Comparison of ENCODE assay signal across 14 cellular contexts in the genomic region with DNA sequence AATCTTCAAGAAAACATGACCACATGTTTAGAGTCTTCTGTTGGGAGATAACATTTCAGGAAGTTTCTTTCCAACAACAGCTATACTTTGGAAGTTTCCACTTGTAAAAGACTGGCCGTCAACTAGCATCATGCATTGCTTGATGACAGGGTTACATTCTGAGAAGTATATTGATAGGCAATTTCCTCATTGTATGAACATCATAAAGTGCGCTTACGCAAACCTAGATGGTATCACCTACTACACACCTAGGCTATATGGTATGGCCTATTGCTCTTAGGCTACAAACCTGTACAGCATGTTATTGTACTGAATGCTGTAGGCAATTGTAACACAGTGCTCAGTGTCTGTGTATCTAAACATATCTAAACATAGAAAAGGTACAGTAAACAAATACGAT. TPM values are rescaled to one million over a fixed set of nuclear protein-coding genes. Genes with fewer than 3 reads are reported as not detected.
A peak's percentile ranks its signal among the peaks of the same experiment; 100 is the strongest.
DNase-seq lines count a peak whose midpoint lies in the region; ATAC-seq and TF ChIP-seq lines count a peak whose summit lies in the region.
"Had no signal": no experiment of that assay in that cellular context is flagged by ENCODE, and none has a peak within 500 bp of the region (broad histone marks: within the 10 kb centered on the region; RNA-seq: fewer than 3 reads in every experiment).

No MANE protein-coding gene starts in this region.

- H3K27me3 ChIP-seq in CD4-positive, alpha-beta T cell (ENCODE audit: control insufficient read depth, insufficient read depth, low read length), result no peaks in the 10 kb centered on the region

- no peak for ATAC-seq in CD4-positive, alpha-beta T cell (ENCODE audit: poor library complexity)
- peak; percentile 92 for ATAC-seq in left colon
- no peak for ATAC-seq in GM21576 (IDR thresholded peaks at IDR 0.05; ENCODE audit: unreplicated experiment)
- ATAC-seq: GM23338 had no signal

- no peaks in the 10 kb centered on the region for H3K36me3 Mint-ChIP-seq in activated T-cell treated with anti-CD3 and anti-CD28 coated beads, Interleukin-2, amount 50 U/mL, for 24 hours (ENCODE audit: low read depth)
- no peaks in the 10 kb centered on the region for H3K36me3 Mint-ChIP-seq in CD4-positive, alpha-beta T cell (ENCODE audit: low read depth)
- H3K36me3 Mint-ChIP-seq in activated CD4-positive, alpha-beta memory T cell treated with anti-CD3 and anti-CD28 coated beads for 36 hours, result no peaks in the 10 kb centered on the region
- H3K36me3 Mint-ChIP-seq: CD14-positive monocyte, IgD-negative memory B cell had no signal

- intact Hi-C loops in CD4-positive, alpha-beta T cell (cut with DNase I, micrococcal nuclease), result no loop called here
- intact Hi-C loops in activated CD4-positive, alpha-beta memory T cell treated with anti-CD3 and anti-CD28 coated beads for 36 hours (cut with micrococcal nuclease), result no loop called here
- intact Hi-C loops in left colon (cut with DNase I, micrococcal nuclease), result no loop called here

- POLR2A ChIA-PET in CD4-positive, alpha-beta T cell (lab: Charles Lee), result interaction anchor here (1.2 to 2.7 kb wide), 3 partner anchors 8 to 35 kb away, joined by 4 to 10 read pairs (median 7); no protein-coding TSS in a partner anchor
- POLR2A ChIA-PET in activated CD4-positive, alpha-beta memory T cell treated with anti-CD3 and anti-CD28 coated beads for 36 hours (lab: Charles Lee), result interaction anchor here (7.7 kb wide), 1 partner anchor 28 kb away, joined by 61 read pairs; no protein-coding TSS in a partner anchor

- peaks cover 93% of the 10 kb centered on the region for H3K4me1 Mint-ChIP-seq in activated T-cell treated with anti-CD3 and anti-CD28 coated beads, Interleukin-2, amount 50 U/mL, for 24 hours (ENCODE audit: low read depth)
- H3K4me1 Mint-ChIP-seq in CD4-positive, alpha-beta T cell (ENCODE audit: low read depth), result peaks cover 94% of the 10 kb centered on the region
- H3K4me1 Mint-ChIP-seq in activated CD4-positive, alpha-beta memory T cell treated with anti-CD3 and anti-CD28 coated beads for 36 hours (ENCODE audit: low read depth), result peaks cover 84% of the 10 kb centered on the region
- H3K4me1 Mint-ChIP-seq: CD14-positive monocyte, GM23338, IgD-negative memory B cell had no signal

- H3K4me3 Mint-ChIP-seq in activated T-cell treated with anti-CD3 and anti-CD28 coated beads, Interleukin-2, amount 50 U/mL, for 24 hours, result no peak overlapping the region
- H3K4me3 Mint-ChIP-seq in CD4-positive, alpha-beta T cell, result no peak overlapping the region
- no peak overlapping the region for H3K4me3 Mint-ChIP-seq in activated CD4-positive, alpha-beta memory T cell treated with anti-CD3 and anti-CD28 coated beads for 36 hours
- H3K4me3 Mint-ChIP-seq: CD14-positive monocyte, GM23338, IgD-negative memory B cell had no signal

- no peak overlapping the region for H3K27ac ChIP-seq in CD4-positive, alpha-beta T cell (ENCODE audit: low read depth, low read length)

- CTCF ChIA-PET in CD4-positive, alpha-beta T cell (lab: Charles Lee), result no interaction called here
- CTCF ChIA-PET in activated CD4-positive, alpha-beta memory T cell treated with anti-CD3 and anti-CD28 coated beads for 36 hours (lab: Charles Lee), result no interaction called here

- peaks cover 21% of the 10 kb centered on the region for H3K27me3 Mint-ChIP-seq in activated T-cell treated with anti-CD3 and anti-CD28 coated beads, Interleukin-2, amount 50 U/mL, for 24 hours
- H3K27me3 Mint-ChIP-seq in CD4-positive, alpha-beta T cell, result no peaks in the 10 kb centered on the region
- H3K27me3 Mint-ChIP-seq in activated CD4-positive, alpha-beta memory T cell treated with anti-CD3 and anti-CD28 coated beads for 36 hours, result no peaks in the 10 kb centered on the region
- H3K27me3 Mint-ChIP-seq: IgD-negative memory B cell had no signal

- peak overlapping the region; percentile 73 for H3K27ac Mint-ChIP-seq in activated T-cell treated with anti-CD3 and anti-CD28 coated beads, Interleukin-2, amount 50 U/mL, for 24 hours
- H3K27ac Mint-ChIP-seq in CD4-positive, alpha-beta T cell, result peak overlapping the region; percentile 31
- H3K27ac Mint-ChIP-seq in activated CD4-positive, alpha-beta memory T cell treated with anti-CD3 and anti-CD28 coated beads for 36 hours, result peak overlapping the region; percentile 65
- H3K27ac Mint-ChIP-seq: CD14-positive monocyte, GM23338, IgD-negative memory B cell had no signal

- H3K9me3 ChIP-seq in CD4-positive, alpha-beta T cell (ENCODE audit: control insufficient read depth, low read length), result no peaks in the 10 kb centered on the region

- TF ChIP-seq CTCF in CD4-positive, alpha-beta T cell (IDR thresholded peaks at IDR 0.05), result no peak

- no peaks in the 10 kb centered on the region for H3K9me3 Mint-ChIP-seq in activated T-cell treated with anti-CD3 and anti-CD28 coated beads, Interleukin-2, amount 50 U/mL, for 24 hours
- H3K9me3 Mint-ChIP-seq in CD4-positive, alpha-beta T cell, result peaks cover 3% of the 10 kb centered on the region
- H3K9me3 Mint-ChIP-seq in activated CD4-positive, alpha-beta memory T cell treated with anti-CD3 and anti-CD28 coated beads for 36 hours, result no peaks in the 10 kb centered on the region
- H3K9me3 Mint-ChIP-seq: GM23338 had no signal

- DNase-seq in activated T-cell treated with anti-CD3 and anti-CD28 coated beads, Interleukin-2, amount 50 U/mL, for 24 hours, result no peak
- no peak for DNase-seq in activated T-cell treated with anti-CD3 and anti-CD28 coated beads for 4 hours
- DNase-seq in CD4-positive, alpha-beta T cell, result no peak
- DNase-seq in activated CD4-positive, alpha-beta memory T cell treated with anti-CD3 and anti-CD28 coated beads for 36 hours, result no peak
- no peak for DNase-seq in left colon
- no peak for DNase-seq in NCI-H2171 treated with DMSO at 0.1 percent for 48 hours (lab: John Stamatoyannopoulos, UW)
- no peak for DNase-seq in NCI-H1092 treated with DMSO at 0.1 percent for 48 hours (lab: John Stamatoyannopoulos, UW)
- DNase-seq: DMS53, GF-D8, H7 had no signal

RNA-seq across cellular contexts. Expression of gene CD40LG, which starts 25.4 kb away (rescaled TPM):
- total RNA-seq in CD4-positive, alpha-beta T cell, result 10 to 100 TPM; 44.7 to 47.6 TPM
- total RNA-seq in activated CD4-positive, alpha-beta memory T cell treated with anti-CD3 and anti-CD28 coated beads for 36 hours, result 100 to 1,000 TPM; 153 to 155 TPM
- under 1 TPM; 0.24 to 0.75 TPM for total RNA-seq in left colon
- total RNA-seq: GM23338, H7 had no signal

Comparison
In these comparisons a context has a peak if more than half of its experiments do, and no peak if none do; other contexts are left out.
1. RNA of gene CD40LG, which starts 25.4 kb away (total RNA-seq): 153 to 155 TPM in activated CD4-positive, alpha-beta memory T cell treated with anti-CD3 and anti-CD28 coated beads for 36 hours and 44.7 to 47.6 TPM in CD4-positive, alpha-beta T cell; 0.24 to 0.75 TPM in left colon; every median in the first group is over 10 times any median in the second.
2. Peak in every context shown above with its lines, with median percentiles within 50 percentile points of each other: H3K27ac Mint-ChIP-seq.